9 cellular contexts compared by ENCODE assay signal in the genomic region with DNA sequence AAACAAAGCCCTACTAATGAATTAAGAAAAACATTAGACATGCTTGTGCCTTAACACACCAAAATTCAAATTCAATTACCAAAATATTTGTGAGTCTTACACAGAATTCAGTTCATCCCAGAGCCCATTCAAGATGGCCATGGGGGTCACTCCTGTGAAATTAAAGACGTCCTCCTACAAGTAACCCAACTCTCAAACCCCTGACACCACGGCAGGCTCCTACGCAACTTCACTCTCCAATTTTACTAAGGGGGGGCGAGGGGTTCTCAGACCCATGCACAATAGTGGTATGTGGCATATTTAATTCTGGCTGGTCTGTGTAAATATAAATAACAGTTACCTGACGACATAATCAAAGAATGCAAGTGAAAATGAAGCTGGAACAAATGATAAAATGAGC. TPM values are rescaled to one million over a fixed set of nuclear protein-coding genes. Genes with fewer than 3 reads are reported as not detected.
A peak's percentile ranks its signal among the peaks of the same experiment; 100 is the strongest.
DNase-seq lines count a peak whose midpoint lies in the region; ATAC-seq and TF ChIP-seq lines count a peak whose summit lies in the region.
"Had no signal": no experiment of that assay in that cellular context is flagged by ENCODE, and none has a peak within 500 bp of the region (broad histone marks: within the 10 kb centered on the region; RNA-seq: fewer than 3 reads in every experiment).

No MANE protein-coding gene starts in this region.

- H2AK5ac ChIP-seq in mesenchymal stem cell (ENCODE audit: low read length, severe bottlenecking), result no peak overlapping the region

- H3K79me1 ChIP-seq in mesenchymal stem cell (replicated peaks; ENCODE audit: low read length, poor library complexity, severe bottlenecking), result peaks cover 12% of the 10 kb centered on the region

- H3K4me3 ChIP-seq in heart right ventricle (peak overlapping the region in 8 of 10 donors; percentile 54 to 94 (median 78)), astrocyte of the spinal cord (ENCODE audit: low read depth, low read length) (peak overlapping the region; percentile 83), mesenchymal stem cell (ENCODE audit: insufficient read depth in 1 of 2, low read depth in 1 of 2, low read length in 2 of 2) (peak overlapping the region in 1 of 2 experiments; percentile 87), uterus (peak overlapping the region; percentile 60 to 83)

- H2BK15ac ChIP-seq in mesenchymal stem cell (ENCODE audit: low read depth, poor library complexity, severe bottlenecking), result no peak overlapping the region

- DNase-seq in heart right ventricle, result no peak
- DNase-seq in cardiac septum (ENCODE audit: low spot score), result no peak
- DNase-seq in astrocyte of the spinal cord (ENCODE audit: low read depth, low spot score), result no peak
- no peak for DNase-seq in mesenchymal stem cell
- DNase-seq in uterus, result no peak
- DNase-seq in NCI-H1436 (lab: John Stamatoyannopoulos, UW), result no peak
- DNase-seq: activated CD8-positive, alpha-beta memory T cell treated with anti-CD3 and anti-CD28 coated beads for 24 hours had no signal

- H3K18ac ChIP-seq in mesenchymal stem cell (ENCODE audit: low read depth in 1 of 2, low read length in 2 of 2), result no peak overlapping the region

- H3K4me1 ChIP-seq in heart right ventricle (peaks cover 4 to 65% (median 41%) of the 10 kb centered on the region in 9 donors), mesenchymal stem cell (ENCODE audit: control insufficient read depth, insufficient read depth, low read depth, low read length) (peaks cover 20% of the 10 kb centered on the region), uterus (peaks cover 0 to 6% of the 10 kb centered on the region in 2 donors)

- H2BK5ac ChIP-seq in mesenchymal stem cell (ENCODE audit: low read depth, low read length, poor library complexity, severe bottlenecking), result no peak overlapping the region

- H2BK12ac ChIP-seq in mesenchymal stem cell (ENCODE audit: low read length in 2 of 2), result no peak overlapping the region

- no peak overlapping the region for H4K8ac ChIP-seq in mesenchymal stem cell (ENCODE audit: low read length)

- no peak overlapping the region for H3K4ac ChIP-seq in mesenchymal stem cell (ENCODE audit: low read depth in 1 of 2, low read length in 2 of 2)

- H2AFZ ChIP-seq in mesenchymal stem cell (ENCODE audit: low read depth, low read length), result no peak overlapping the region

- no peak overlapping the region for H3K14ac ChIP-seq in mesenchymal stem cell (ENCODE audit: low read length in 2 of 2)

- H3K36me3 ChIP-seq in heart right ventricle (no peaks in the 10 kb centered on the region), mesenchymal stem cell (ENCODE audit: control insufficient read depth in 1 of 2, insufficient read depth in 2 of 2, low read depth in 1 of 2, low read length in 2 of 2) (peaks cover 0 to 3% of the 10 kb centered on the region in 2 experiments), uterus (no peaks in the 10 kb centered on the region)

- H3K9ac ChIP-seq in mesenchymal stem cell (ENCODE audit: low read length), result peak overlapping the region; percentile 92

- H3K27me3 ChIP-seq in heart right ventricle (no peaks in the 10 kb centered on the region), mesenchymal stem cell (ENCODE audit: control insufficient read depth in 1 of 2, insufficient read depth in 1 of 2, low read length in 2 of 2) (no peaks in the 10 kb centered on the region), uterus (no peaks in the 10 kb centered on the region)

- TF ChIP-seq POLR2A in uterus (IDR thresholded peaks at IDR 0.05), result no peak

- H3K27ac ChIP-seq in heart right ventricle (peak overlapping the region in 5 of 10 donors; percentile 82 to 89 (median 83)), mesenchymal stem cell (ENCODE audit: low read length, poor library complexity, severe bottlenecking) (no peak overlapping the region), uterus (peak overlapping the region; percentile 94 to 97)

- no peak overlapping the region for H4K91ac ChIP-seq in mesenchymal stem cell (ENCODE audit: low read length)

- H3K4me2 ChIP-seq in mesenchymal stem cell (ENCODE audit: low read length, poor library complexity, severe bottlenecking), result peak overlapping the region; percentile 78

- in situ Hi-C loops in astrocyte of the spinal cord (cut with HindIII; ENCODE audit: low sequenced_read_pairs), result no loop called here

- no peak overlapping the region for H3K23ac ChIP-seq in mesenchymal stem cell (ENCODE audit: low read length in 2 of 2)

- no peak overlapping the region for H2BK120ac ChIP-seq in mesenchymal stem cell (ENCODE audit: low read depth, low read length)

- ATAC-seq in heart right ventricle, result no peak
- no peak for ATAC-seq in HG02571 (IDR thresholded peaks at IDR 0.05; ENCODE audit: unreplicated experiment)
- ATAC-seq in HG03342 (IDR thresholded peaks at IDR 0.05; ENCODE audit: unreplicated experiment), result no peak

- H3K9me3 ChIP-seq in heart right ventricle, result no peaks in the 10 kb centered on the region
- H3K9me3 ChIP-seq in mesenchymal stem cell (ENCODE audit: control insufficient read depth, low read length), result no peaks in the 10 kb centered on the region
- H3K9me3 ChIP-seq in uterus, result no peaks in the 10 kb centered on the region

- intact Hi-C loops in heart right ventricle (cut with DNase I) (loop anchor here in 6 of 10 donors (5.0 to 10.0 kb wide), 8 partner anchors 38 to 207 kb away; no protein-coding TSS in a partner anchor), cardiac septum (cut with DNase I) (loop anchor here (2.0 kb wide), 1 partner anchor 39 kb away; no protein-coding TSS in a partner anchor), uterus (cut with DNase I; ENCODE audit: low total_unique reads) (loop anchor here (5.0 kb wide), 1 partner anchor 197 kb away; no protein-coding TSS in a partner anchor)

- 56 to 57% methylated on average over 5 of the region's 5 CpGs for WGBS in heart right ventricle, 2 donors
- 43% methylated on average over 1 of the region's 5 CpGs for WGBS in mesenchymal stem cell

- TF ChIP-seq CTCF in heart right ventricle (IDR thresholded peaks at IDR 0.05) (no peak), astrocyte of the spinal cord (IDR thresholded peaks at IDR 0.05; ENCODE audit: low read depth, low read length) (no peak), uterus (IDR thresholded peaks at IDR 0.05) (no peak)

RNA-seq across cellular contexts. Expression of gene ZNF516, which starts 5.0 kb away (rescaled TPM):
- total RNA-seq in heart right ventricle (10 to 100 TPM; 13.4 to 24.8 (median 19.0) TPM), cardiac septum (14.7 TPM), uterus (100 to 1,000 TPM in 1 of 4 donors, 10 to 100 TPM in 3; 29.4 to 177 (median 65.7) TPM)
- 1 to 10 TPM; 2.6 to 8.2 TPM for polyA plus RNA-seq in heart right ventricle
- polyA plus RNA-seq in mesenchymal stem cell (2013, experiment 1 of 2), result 13.7 TPM
- 14.9 TPM for polyA plus RNA-seq in mesenchymal stem cell (2013, experiment 2 of 2)
